Comparison of ENCODE assay signal across 9 cellular contexts in the genomic region with DNA sequence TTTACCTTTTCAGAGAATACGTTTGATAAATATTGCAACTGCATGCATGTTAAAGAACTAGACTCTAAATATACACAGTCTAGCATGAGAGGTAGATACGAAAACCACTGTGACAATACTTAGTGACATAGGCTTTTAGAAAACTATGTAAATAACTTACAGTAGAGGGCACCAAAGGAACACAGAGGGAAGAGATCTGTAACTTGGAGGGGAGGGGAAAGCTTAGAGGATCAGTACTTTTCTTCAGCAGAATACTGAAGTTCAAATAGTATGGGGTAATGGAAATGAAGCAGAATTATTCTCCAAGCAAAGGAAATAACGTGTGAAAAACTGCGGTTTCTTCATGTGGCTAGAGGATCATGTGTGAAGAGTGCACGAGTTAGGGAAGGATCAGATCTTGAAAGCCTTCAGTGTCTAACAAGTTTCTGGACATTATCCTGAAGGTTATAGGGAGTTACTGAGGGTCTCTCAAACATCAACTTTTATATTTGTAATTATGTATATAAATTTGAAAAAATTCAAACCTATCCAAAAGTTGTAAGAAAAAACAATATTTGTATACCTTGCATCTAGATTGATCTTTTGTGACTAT.
DNase-seq lines count a peak whose midpoint lies in the region; ATAC-seq and TF ChIP-seq lines count a peak whose summit lies in the region.
"Had no signal": no experiment of that assay in that cellular context is flagged by ENCODE, and none has a peak within 500 bp of the region (broad histone marks: within the 10 kb centered on the region; RNA-seq: fewer than 3 reads in every experiment).

No MANE protein-coding gene starts in this region.

- no peak overlapping the region for H3K4ac ChIP-seq in IMR-90 (ENCODE audit: low read depth, low read length)

- TF ChIP-seq RAD21 in IMR-90 (IDR thresholded peaks at IDR 0.05; ENCODE audit: low read length) = peak; percentile 78

- dilution Hi-C loops in IMR-90 (cut with HindIII; ENCODE audit: low sequenced_read_pairs, unreplicated experiment) = no loop called here

- no peaks in the 10 kb centered on the region for H3K9me3 ChIP-seq in IMR-90 (ENCODE audit: control insufficient read depth, insufficient read depth, low read length)
- H3K9me3 ChIP-seq: SJCRH30 had no signal

- H3K4me3 ChIP-seq in IMR-90 (ENCODE audit: insufficient read depth, low read depth, low read length) = no peak overlapping the region
- H3K4me3 ChIP-seq: SJCRH30 had no signal

- H3K14ac ChIP-seq in IMR-90 (replicated peaks; ENCODE audit: low read depth, low read length) = no peak overlapping the region

- no peaks in the 10 kb centered on the region for H4K20me1 ChIP-seq in IMR-90 (ENCODE audit: insufficient read depth, low read length)

- no peak overlapping the region for H2AK5ac ChIP-seq in IMR-90 (ENCODE audit: low read depth, low read length)

- H4K91ac ChIP-seq in IMR-90 (ENCODE audit: insufficient read depth, low read depth, low read length) = no peak overlapping the region

- no TSS peak for BruUV-seq in IMR-90 (replicated peaks; lab: Mats Ljungman, UMichigan)

- intact Hi-C loops in IMR-90 (cut with micrococcal nuclease) = loop anchor here (1.0 to 5.0 kb wide), 4 partner anchors 173 to 723 kb away; no protein-coding TSS in a partner anchor
- intact Hi-C loops in sciatic nerve (cut with DNase I) = no loop called here
- intact Hi-C loops in posterior cingulate gyrus (cut with DNase I) = loop anchor here (5.0 kb wide), 1 partner anchor 726 kb away; no protein-coding TSS in a partner anchor

- H3K4me1 ChIP-seq in IMR-90 (ENCODE audit: control insufficient read depth, insufficient read depth, low read length) = no peaks in the 10 kb centered on the region
- H3K4me1 ChIP-seq: SJCRH30 had no signal

- H3K4me2 ChIP-seq in IMR-90 (ENCODE audit: low read depth, low read length) = no peak overlapping the region

- no peak overlapping the region for H2AFZ ChIP-seq in IMR-90 (replicated peaks; ENCODE audit: low read length, poor library complexity)

- no peak overlapping the region for H2AK9ac ChIP-seq in IMR-90 (replicated peaks; ENCODE audit: low read depth, low read length, poor library complexity)

- no peak overlapping the region for H4K5ac ChIP-seq in IMR-90 (ENCODE audit: low read depth, low read length)

- POLR2A ChIA-PET in IMR-90 (lab: Charles Lee; ENCODE audit: unreplicated experiment) = no interaction called here

- CTCF ChIA-PET in IMR-90 (lab: Yijun Ruan, JAX) = interaction anchor here (0.6 to 1.0 kb wide), 12 partner anchors 9 to 647 kb away, joined by 3 to 7 read pairs (median 3); no protein-coding TSS in a partner anchor

- H3K9ac ChIP-seq in IMR-90 (ENCODE audit: low read depth, low read length) = no peak overlapping the region

- no peaks in the 10 kb centered on the region for H3K79me1 ChIP-seq in IMR-90 (ENCODE audit: low read depth in 1 of 2, low read length in 2 of 2)

- H3K56ac ChIP-seq in IMR-90 (ENCODE audit: extremely low read depth, insufficient read depth, low read length) = no peak overlapping the region

- no peaks in the 10 kb centered on the region for H3K36me3 ChIP-seq in IMR-90 (ENCODE audit: control insufficient read depth, insufficient read depth, low read length)
- H3K36me3 ChIP-seq: SJCRH30 had no signal

- peak; percentile 39 for DNase-seq in DMS114 treated with DMSO at 0.1 percent for 48 hours (lab: John Stamatoyannopoulos, UW; ENCODE audit: unreplicated experiment)
- DNase-seq in IMR-90 = peak; percentile 57
- peak; percentile 37 for DNase-seq in SW480 (ENCODE audit: low spot score)
- peak; percentile 40 for DNase-seq in globus pallidus (ENCODE audit: low spot score)
- DNase-seq in sciatic nerve (ENCODE audit: low spot score) = no peak
- no peak for DNase-seq in posterior cingulate gyrus
- DNase-seq in stimulated activated CD4-positive, alpha-beta T cell treated with anti-CD3 and anti-CD28 coated beads, Interleukin-4, amount 100 ng/mL, for 4 hours = no peak

- no peak overlapping the region for H2BK5ac ChIP-seq in IMR-90 (ENCODE audit: low read depth, low read length, poor library complexity, severe bottlenecking)

- ATAC-seq in GM19397 (IDR thresholded peaks at IDR 0.05; ENCODE audit: unreplicated experiment) = peak; percentile 61
- ATAC-seq in IMR-90 (ENCODE audit: low read depth) = peak; percentile 98
- ATAC-seq in sciatic nerve = peak; percentile 79

- no peak overlapping the region for H3K18ac ChIP-seq in IMR-90 (ENCODE audit: low read depth, low read length)

- no peak overlapping the region for H3K23ac ChIP-seq in IMR-90 (ENCODE audit: low read depth, low read length)

- no peak overlapping the region for H2BK15ac ChIP-seq in IMR-90 (ENCODE audit: low read depth, low read length)

- TF ChIP-seq CTCF in IMR-90 (conservative IDR thresholded peaks at IDR 0.05; ENCODE audit: low read depth, low read length) = peak; percentile 75

- WGBS in IMR-90 (ENCODE audit: extremely low coverage in 2 of 2, insufficient read length in 1 of 2), 2 experiments = no CpG with 5 or more reads among the region's 5 CpGs

- no peak overlapping the region for H4K8ac ChIP-seq in IMR-90 (ENCODE audit: low read depth in 2 of 2, low read length in 2 of 2)

- no peaks in the 10 kb centered on the region for H3K27me3 ChIP-seq in IMR-90 (ENCODE audit: control insufficient read depth, insufficient read depth, low read length)
- H3K27me3 ChIP-seq: SJCRH30 had no signal

- in situ Hi-C loops in IMR-90 (cut with MboI; ENCODE audit: low sequenced_read_pairs) = no loop called here

- no peaks in the 10 kb centered on the region for H3K9me1 ChIP-seq in IMR-90 (ENCODE audit: insufficient read depth, low read length)

- no peak overlapping the region for H2BK20ac ChIP-seq in IMR-90 (ENCODE audit: low read depth, low read length)

- TF ChIP-seq POLR2A in IMR-90 (IDR thresholded peaks at IDR 0.05; ENCODE audit: low read depth, low read length) = no peak

- no peak overlapping the region for H2BK120ac ChIP-seq in IMR-90 (ENCODE audit: low read depth, low read length)

- H3K27ac ChIP-seq in IMR-90 (ENCODE audit: insufficient read depth, low read length) = no peak overlapping the region
- H3K27ac ChIP-seq: SJCRH30 had no signal

TF ChIP-seq in IMR-90, 13 proteins besides CTCF, POLR2A, EP300 and RAD21:
- TF ChIP-seq BHLHE40 (IDR thresholded peaks at IDR 0.05; ENCODE audit: low read depth, low read length) (no peak), SMC3 (IDR thresholded peaks at IDR 0.05; ENCODE audit: low read depth, low read length) (peak; percentile 50), MXI1 (IDR thresholded peaks at IDR 0.05; ENCODE audit: borderline replicate concordance, low read depth, low read length) (no peak), CEBPB (IDR thresholded peaks at IDR 0.05; ENCODE audit: low read depth, low read length) (no peak), MAFK (IDR thresholded peaks at IDR 0.05; ENCODE audit: low read depth, low read length) (no peak)
- TF ChIP-seq, protein P1, sequence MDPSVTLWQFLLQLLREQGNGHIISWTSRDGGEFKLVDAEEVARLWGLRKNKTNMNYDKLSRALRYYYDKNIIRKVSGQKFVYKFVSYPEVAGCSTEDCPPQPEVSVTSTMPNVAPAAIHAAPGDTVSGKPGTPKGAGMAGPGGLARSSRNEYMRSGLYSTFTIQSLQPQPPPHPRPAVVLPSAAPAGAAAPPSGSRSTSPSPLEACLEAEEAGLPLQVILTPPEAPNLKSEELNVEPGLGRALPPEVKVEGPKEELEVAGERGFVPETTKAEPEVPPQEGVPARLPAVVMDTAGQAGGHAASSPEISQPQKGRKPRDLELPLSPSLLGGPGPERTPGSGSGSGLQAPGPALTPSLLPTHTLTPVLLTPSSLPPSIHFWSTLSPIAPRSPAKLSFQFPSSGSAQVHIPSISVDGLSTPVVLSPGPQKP (IDR thresholded peaks at IDR 0.05; ENCODE audit: borderline replicate concordance, low read depth, low read length) = no peak
- TF ChIP-seq, protein P2, sequence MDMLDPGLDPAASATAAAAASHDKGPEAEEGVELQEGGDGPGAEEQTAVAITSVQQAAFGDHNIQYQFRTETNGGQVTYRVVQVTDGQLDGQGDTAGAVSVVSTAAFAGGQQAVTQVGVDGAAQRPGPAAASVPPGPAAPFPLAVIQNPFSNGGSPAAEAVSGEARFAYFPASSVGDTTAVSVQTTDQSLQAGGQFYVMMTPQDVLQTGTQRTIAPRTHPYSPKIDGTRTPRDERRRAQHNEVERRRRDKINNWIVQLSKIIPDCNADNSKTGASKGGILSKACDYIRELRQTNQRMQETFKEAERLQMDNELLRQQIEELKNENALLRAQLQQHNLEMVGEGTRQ (IDR thresholded peaks at IDR 0.05; ENCODE audit: low read depth, low read length) = no peak

Comparison
In these comparisons a context has a peak if more than half of its experiments do, and no peak if none do; other contexts are left out.
1. DNase-seq: peak in DMS114 treated with DMSO at 0.1 percent for 48 hours (single experiment), IMR-90 (single experiment), SW480 (single experiment) and globus pallidus (single experiment); none in sciatic nerve (single experiment), posterior cingulate gyrus (0 of 10) and stimulated activated CD4-positive, alpha-beta T cell treated with anti-CD3 and anti-CD28 coated beads, Interleukin-4, amount 100 ng/mL, for 4 hours (0 of 2).
2. Peak in every context shown above with its lines, with median percentiles within 50 percentile points of each other: ATAC-seq.